ENCODE assay signal across 20 cellular contexts in the genomic region with DNA sequence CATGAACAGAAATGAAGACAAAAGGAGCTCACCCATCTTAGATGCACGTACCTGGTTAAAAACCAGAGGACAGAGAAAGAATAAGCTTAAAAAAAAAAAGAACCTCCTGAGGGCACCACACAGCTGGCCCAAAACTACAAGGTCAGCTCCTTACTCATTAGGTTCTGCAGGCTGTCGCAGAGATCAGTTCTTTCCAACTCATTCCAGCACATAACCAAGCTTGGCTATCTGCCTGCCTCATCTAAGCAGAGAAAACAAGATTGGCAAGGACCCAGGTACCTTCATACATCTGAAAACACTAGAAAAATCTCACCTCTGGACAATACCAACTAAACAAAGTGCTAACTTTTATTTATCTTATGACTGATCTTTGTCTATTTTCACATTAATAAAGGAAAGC.
DNase-seq lines count a peak whose midpoint lies in the region; TF ChIP-seq lines count a peak whose summit lies in the region.
"Had no signal": no experiment of that assay in that cellular context is flagged by ENCODE, and none has a peak within 500 bp of the region (broad histone marks: within the 10 kb centered on the region; RNA-seq: fewer than 3 reads in every experiment).

No MANE protein-coding gene starts in this region.

- H3K27me3 Mint-ChIP-seq in activated naive CD4-positive, alpha-beta T cell treated with anti-CD3 and anti-CD28 coated beads, Interleukin-2, amount 10 ng/mL, durations not matched to agents 7 days and 5 days = no peaks in the 10 kb centered on the region
- no peaks in the 10 kb centered on the region for H3K27me3 Mint-ChIP-seq in activated naive CD4-positive, alpha-beta T cell treated with anti-CD3 and anti-CD28 coated beads for 36 hours (ENCODE audit: low read depth)
- no peaks in the 10 kb centered on the region for H3K27me3 Mint-ChIP-seq in nephron (ENCODE audit: low read depth)
- H3K27me3 Mint-ChIP-seq: IgD-negative memory B cell had no signal

- H2AFZ ChIP-seq in smooth muscle cell (ENCODE audit: low read depth) = no peak overlapping the region

- H3K36me3 ChIP-seq in esophagus muscularis mucosa = peaks cover 8 to 76% (median 56%) of the 10 kb centered on the region in 4 donors
- H3K36me3 ChIP-seq in smooth muscle cell (ENCODE audit: low read depth) = peaks cover 15% of the 10 kb centered on the region

- H3K9ac ChIP-seq in smooth muscle cell (ENCODE audit: low read depth) = no peak overlapping the region
- H3K9ac ChIP-seq: BLaER1 treated with 17β-estradiol and CSF1 and Interleukin-3, amounts not matched to agents 10 nM and 100 nM had no signal

- H3K9me3 ChIP-seq in esophagus muscularis mucosa (no peaks in the 10 kb centered on the region), smooth muscle cell (replicated peaks; ENCODE audit: low read depth) (no peaks in the 10 kb centered on the region)

- CTCF ChIA-PET in activated naive CD4-positive, alpha-beta T cell treated with anti-CD3 and anti-CD28 coated beads, Interleukin-2, amount 10 ng/mL, durations not matched to agents 7 days and 5 days (lab: Charles Lee) = no interaction called here
- CTCF ChIA-PET in activated naive CD4-positive, alpha-beta T cell treated with anti-CD3 and anti-CD28 coated beads for 36 hours (lab: Charles Lee) = interaction anchor here (1.1 kb wide), 1 partner anchor 18 kb away, joined by 4 read pairs; no protein-coding TSS in a partner anchor

- TF ChIP-seq CTCF in nephron (IDR thresholded peaks at IDR 0.05; ENCODE audit: unreplicated experiment in 3 of 3) (no peak), esophagus muscularis mucosa (IDR thresholded peaks at IDR 0.05) (no peak), smooth muscle cell (IDR thresholded peaks at IDR 0.05; ENCODE audit: borderline replicate concordance, insufficient read depth, poor library complexity, severe bottlenecking) (no peak)

- no peak overlapping the region for H3K27ac ChIP-seq in esophagus muscularis mucosa (replicated peaks in 1 of 4)
- H3K27ac ChIP-seq in smooth muscle cell (ENCODE audit: low read depth) = no peak overlapping the region
- H3K27ac ChIP-seq: BLaER1 treated with 17β-estradiol and CSF1 and Interleukin-3, amounts not matched to agents 10 nM and 100 nM had no signal

- H3K27me3 ChIP-seq in esophagus muscularis mucosa (no peaks in the 10 kb centered on the region), smooth muscle cell (ENCODE audit: low read depth) (no peaks in the 10 kb centered on the region)
- H3K27me3 ChIP-seq: BLaER1 treated with 17β-estradiol and CSF1 and Interleukin-3, amounts not matched to agents 10 nM and 100 nM had no signal

- H3K79me2 ChIP-seq in smooth muscle cell (ENCODE audit: low read depth) = no peaks in the 10 kb centered on the region

- no peak for TF ChIP-seq EP300 in esophagus muscularis mucosa (IDR thresholded peaks at IDR 0.05)

- no peak overlapping the region for H3K4me2 ChIP-seq in smooth muscle cell
- H3K4me2 ChIP-seq: BLaER1 treated with 17β-estradiol and CSF1 and Interleukin-3, amounts not matched to agents 10 nM and 100 nM had no signal

- peak overlapping the region; percentile 62 for H3K27ac Mint-ChIP-seq in activated naive CD4-positive, alpha-beta T cell treated with anti-CD3 and anti-CD28 coated beads, Interleukin-2, amount 10 ng/mL, durations not matched to agents 7 days and 5 days
- no peak overlapping the region for H3K27ac Mint-ChIP-seq in activated naive CD4-positive, alpha-beta T cell treated with anti-CD3 and anti-CD28 coated beads for 36 hours
- H3K27ac Mint-ChIP-seq in nephron = peak overlapping the region in 2 of 3 experiments; percentile 24 to 45
- H3K27ac Mint-ChIP-seq: CD8-positive, alpha-beta T cell; IgD-negative memory B cell had no signal

- no peaks in the 10 kb centered on the region for H4K20me1 ChIP-seq in smooth muscle cell (ENCODE audit: low read depth)

- H3K4me1 ChIP-seq in esophagus muscularis mucosa (no peaks in the 10 kb centered on the region), smooth muscle cell (ENCODE audit: low read depth) (no peaks in the 10 kb centered on the region)
- H3K4me1 ChIP-seq: BLaER1 treated with 17β-estradiol and CSF1 and Interleukin-3, amounts not matched to agents 10 nM and 100 nM had no signal

- H3K4me3 ChIP-seq in esophagus muscularis mucosa (no peak overlapping the region), smooth muscle cell (no peak overlapping the region)
- H3K4me3 ChIP-seq: BLaER1 treated with 17β-estradiol and CSF1 and Interleukin-3, amounts not matched to agents 10 nM and 100 nM; SK-N-MC had no signal

- intact Hi-C loops in activated naive CD4-positive, alpha-beta T cell treated with anti-CD3 and anti-CD28 coated beads for 36 hours (cut with micrococcal nuclease) = no loop called here
- intact Hi-C loops in esophagus muscularis mucosa (cut with DNase I) = no loop called here

- 88% methylated on average over 2 of the region's 2 CpGs for WGBS in esophagus muscularis mucosa
- WGBS in smooth muscle cell (ENCODE audit: low lambda C conversion rate) = 63% methylated on average over 2 of the region's 2 CpGs

- DNase-seq in activated naive CD4-positive, alpha-beta T cell treated with anti-CD3 and anti-CD28 coated beads, Interleukin-2, amount 10 ng/mL, durations not matched to agents 7 days and 5 days = no peak
- no peak for DNase-seq in activated naive CD4-positive, alpha-beta T cell treated with anti-CD3 and anti-CD28 coated beads for 36 hours
- DNase-seq in cerebellar cortex (ENCODE audit: low spot score) = peak; percentile 14
- DNase-seq in HuH-7 (ENCODE audit: low spot score) = no peak
- no peak for DNase-seq in esophagus muscularis mucosa (ENCODE audit: extremely low spot score)
- DNase-seq in smooth muscle cell (lab: John Stamatoyannopoulos, UW; ENCODE audit: unreplicated experiment) = no peak
- DNase-seq: 8988T; CD8-positive, alpha-beta T cell; DND-41; NCI-H1694; NCI-H2081; NCI-H2171; NCI-H345; NCI-H524; NCI-H774; SHP77 treated with DMSO at 0.1 percent for 48 hours had no signal

- TF ChIP-seq POLR2A in esophagus muscularis mucosa (IDR thresholded peaks at IDR 0.05; ENCODE audit: low read depth) = no peak

- H3K4me3 Mint-ChIP-seq in activated naive CD4-positive, alpha-beta T cell treated with anti-CD3 and anti-CD28 coated beads, Interleukin-2, amount 10 ng/mL, durations not matched to agents 7 days and 5 days = no peak overlapping the region
- H3K4me3 Mint-ChIP-seq in activated naive CD4-positive, alpha-beta T cell treated with anti-CD3 and anti-CD28 coated beads for 36 hours = no peak overlapping the region
- H3K4me3 Mint-ChIP-seq in nephron = no peak overlapping the region
- H3K4me3 Mint-ChIP-seq: CD8-positive, alpha-beta T cell; IgD-negative memory B cell had no signal

- H3K9me3 Mint-ChIP-seq in activated naive CD4-positive, alpha-beta T cell treated with anti-CD3 and anti-CD28 coated beads, Interleukin-2, amount 10 ng/mL, durations not matched to agents 7 days and 5 days = no peaks in the 10 kb centered on the region
- H3K9me3 Mint-ChIP-seq in activated naive CD4-positive, alpha-beta T cell treated with anti-CD3 and anti-CD28 coated beads for 36 hours = no peaks in the 10 kb centered on the region
- H3K9me3 Mint-ChIP-seq in nephron = no peaks in the 10 kb centered on the region
- H3K9me3 Mint-ChIP-seq: CD8-positive, alpha-beta T cell; IgD-negative memory B cell had no signal

- no peaks in the 10 kb centered on the region for H3F3A ChIP-seq in smooth muscle cell (ENCODE audit: low read depth)

- no peaks in the 10 kb centered on the region for H3K4me1 Mint-ChIP-seq in activated naive CD4-positive, alpha-beta T cell treated with anti-CD3 and anti-CD28 coated beads, Interleukin-2, amount 10 ng/mL, durations not matched to agents 7 days and 5 days
- H3K4me1 Mint-ChIP-seq in activated naive CD4-positive, alpha-beta T cell treated with anti-CD3 and anti-CD28 coated beads for 36 hours (ENCODE audit: low read depth) = no peaks in the 10 kb centered on the region
- H3K4me1 Mint-ChIP-seq in nephron = peaks cover 41% of the 10 kb centered on the region
- H3K4me1 Mint-ChIP-seq: IgD-negative memory B cell had no signal

- peaks cover 21% of the 10 kb centered on the region for H3K36me3 Mint-ChIP-seq in activated naive CD4-positive, alpha-beta T cell treated with anti-CD3 and anti-CD28 coated beads, Interleukin-2, amount 10 ng/mL, durations not matched to agents 7 days and 5 days
- H3K36me3 Mint-ChIP-seq in activated naive CD4-positive, alpha-beta T cell treated with anti-CD3 and anti-CD28 coated beads for 36 hours (ENCODE audit: low read depth) = peaks cover 39% of the 10 kb centered on the region
- peaks cover 64% of the 10 kb centered on the region for H3K36me3 Mint-ChIP-seq in nephron (ENCODE audit: low read depth)
